Comparison of ENCODE assay signal across 1 cellular context in genomic region chr2:48901015-48901343, GRCh38.
TF ChIP-seq lines count a peak whose summit lies in the region.

No MANE protein-coding gene starts in this region.

TF ChIP-seq in SK-N-SH, 30 proteins besides CTCF, POLR2A, EP300 and RAD21 (continued from another document):
- TF ChIP-seq USF1 (IDR thresholded peaks at IDR 0.05; ENCODE audit: borderline replicate concordance, low read depth), result no peak
- no peak for TF ChIP-seq TEAD4 (IDR thresholded peaks at IDR 0.05; ENCODE audit: borderline replicate concordance, insufficient read depth)
- no peak for TF ChIP-seq POLR2AphosphoS5 (IDR thresholded peaks at IDR 0.05; ENCODE audit: low read depth, low read length)
- TF ChIP-seq NFIC (IDR thresholded peaks at IDR 0.05; ENCODE audit: borderline replicate concordance), result no peak
- TF ChIP-seq ZBTB33 (IDR thresholded peaks at IDR 0.05; ENCODE audit: borderline replicate concordance, low read depth), result no peak
- TF ChIP-seq MXI1 (IDR thresholded peaks at IDR 0.05; ENCODE audit: low read depth, low read length), result no peak
- TF ChIP-seq MAX (IDR thresholded peaks at IDR 0.05; ENCODE audit: low read depth), result no peak
- TF ChIP-seq RXRA (IDR thresholded peaks at IDR 0.05; ENCODE audit: borderline replicate concordance, low read depth), result no peak
- no peak for TF ChIP-seq EZH2phosphoT487 (IDR thresholded peaks at IDR 0.05; ENCODE audit: borderline replicate concordance, low read depth)
- no peak for TF ChIP-seq TCF12 (IDR thresholded peaks at IDR 0.05)
- no peak for TF ChIP-seq GABPA (IDR thresholded peaks at IDR 0.05; ENCODE audit: low read depth)
- TF ChIP-seq FOXM1 (IDR thresholded peaks at IDR 0.05; ENCODE audit: low read depth), result no peak
- no peak for TF ChIP-seq RFX5 (IDR thresholded peaks at IDR 0.05; ENCODE audit: low read length)
